ENCODE assay signal across 20 cellular contexts in genomic region chr7:55488804-55489340, GRCh38.
A peak's percentile ranks its signal among the peaks of the same experiment; 100 is the strongest.
DNase-seq lines count a peak whose midpoint lies in the region; ATAC-seq and TF ChIP-seq lines count a peak whose summit lies in the region.
"Had no signal": no experiment of that assay in that cellular context is flagged by ENCODE, and none has a peak within 500 bp of the region (broad histone marks: within the 10 kb centered on the region; RNA-seq: fewer than 3 reads in every experiment).

No MANE protein-coding gene starts in this region.

- no peak overlapping the region for H3K4me3 Mint-ChIP-seq in activated CD4-positive, alpha-beta T cell treated with anti-CD3 and anti-CD28 coated beads, Interleukin-2, amount 10 ng/mL, durations not matched to agents 7 days and 5 days
- no peak overlapping the region for H3K4me3 Mint-ChIP-seq in central memory CD8-positive, alpha-beta T cell
- H3K4me3 Mint-ChIP-seq: activated CD4-positive, alpha-beta memory T cell treated with anti-CD3 and anti-CD28 coated beads, Interleukin-2, amount 10 ng/mL, durations not matched to agents 7 days and 5 days; activated T-cell treated with anti-CD3 and anti-CD28 coated beads, Interleukin-2, amount 50 U/mL, for 72 hours had no signal

- H3K4me1 Mint-ChIP-seq in activated CD4-positive, alpha-beta T cell treated with anti-CD3 and anti-CD28 coated beads, Interleukin-2, amount 10 ng/mL, durations not matched to agents 7 days and 5 days, result peaks cover 51% of the 10 kb centered on the region
- H3K4me1 Mint-ChIP-seq in central memory CD8-positive, alpha-beta T cell, result peaks cover 62% of the 10 kb centered on the region

- H3K4me3 ChIP-seq in sigmoid colon, result no peak overlapping the region
- H3K4me3 ChIP-seq: left lung had no signal

- H3K9me3 Mint-ChIP-seq in activated CD4-positive, alpha-beta T cell treated with anti-CD3 and anti-CD28 coated beads, Interleukin-2, amount 10 ng/mL, durations not matched to agents 7 days and 5 days, result no peaks in the 10 kb centered on the region
- H3K9me3 Mint-ChIP-seq in central memory CD8-positive, alpha-beta T cell, result no peaks in the 10 kb centered on the region
- H3K9me3 Mint-ChIP-seq: activated CD4-positive, alpha-beta memory T cell treated with anti-CD3 and anti-CD28 coated beads, Interleukin-2, amount 10 ng/mL, durations not matched to agents 7 days and 5 days; activated T-cell treated with anti-CD3 and anti-CD28 coated beads, Interleukin-2, amount 50 U/mL, for 72 hours had no signal

- peak overlapping the region; percentile 79 for H3K27ac Mint-ChIP-seq in activated CD4-positive, alpha-beta T cell treated with anti-CD3 and anti-CD28 coated beads, Interleukin-2, amount 10 ng/mL, durations not matched to agents 7 days and 5 days
- peak overlapping the region; percentile 67 for H3K27ac Mint-ChIP-seq in central memory CD8-positive, alpha-beta T cell (ENCODE audit: low read depth)
- H3K27ac Mint-ChIP-seq: activated CD4-positive, alpha-beta memory T cell treated with anti-CD3 and anti-CD28 coated beads, Interleukin-2, amount 10 ng/mL, durations not matched to agents 7 days and 5 days; activated T-cell treated with anti-CD3 and anti-CD28 coated beads, Interleukin-2, amount 50 U/mL, for 72 hours had no signal

- no peaks in the 10 kb centered on the region for H3K27me3 Mint-ChIP-seq in activated CD4-positive, alpha-beta T cell treated with anti-CD3 and anti-CD28 coated beads, Interleukin-2, amount 10 ng/mL, durations not matched to agents 7 days and 5 days
- H3K27me3 Mint-ChIP-seq in central memory CD8-positive, alpha-beta T cell, result no peaks in the 10 kb centered on the region
- H3K27me3 Mint-ChIP-seq: activated CD4-positive, alpha-beta memory T cell treated with anti-CD3 and anti-CD28 coated beads, Interleukin-2, amount 10 ng/mL, durations not matched to agents 7 days and 5 days had no signal

- H3K27ac ChIP-seq in sigmoid colon, result no peak overlapping the region
- H3K27ac ChIP-seq: C4-2B, left lung had no signal

- no peak for TF ChIP-seq CTCF in sigmoid colon (IDR thresholded peaks at IDR 0.05)

- H3K4me1 ChIP-seq in sigmoid colon, result peaks cover 0 to 14% (median 10%) of the 10 kb centered on the region in 4 donors
- H3K4me1 ChIP-seq: left lung had no signal

- no peak for TF ChIP-seq POLR2A in sigmoid colon (IDR thresholded peaks at IDR 0.05)

- WGBS in sigmoid colon, 2 donors, result 95 to 97% methylated on average over 6 of the region's 6 CpGs

- no peak for ATAC-seq in central memory CD8-positive, alpha-beta T cell (replicated peaks; ENCODE audit: extremely low read depth, poor library complexity, severe bottlenecking)
- ATAC-seq in GM21619 (IDR thresholded peaks at IDR 0.05; ENCODE audit: unreplicated experiment), result no peak
- no peak for ATAC-seq in HG02973 (IDR thresholded peaks at IDR 0.05; ENCODE audit: unreplicated experiment)
- ATAC-seq: activated T-cell treated with anti-CD3 and anti-CD28 coated beads, Interleukin-2, amount 50 U/mL, for 72 hours; left lung had no signal

- H3K9me3 ChIP-seq in sigmoid colon, result no peaks in the 10 kb centered on the region
- H3K9me3 ChIP-seq: left lung had no signal

- no peaks in the 10 kb centered on the region for H3K27me3 ChIP-seq in sigmoid colon
- H3K27me3 ChIP-seq: left lung had no signal

- POLR2A ChIA-PET in activated CD4-positive, alpha-beta T cell treated with anti-CD3 and anti-CD28 coated beads, Interleukin-2, amount 10 ng/mL, durations not matched to agents 7 days and 5 days (lab: Charles Lee), result no interaction called here

- H3K36me3 Mint-ChIP-seq in activated CD4-positive, alpha-beta T cell treated with anti-CD3 and anti-CD28 coated beads, Interleukin-2, amount 10 ng/mL, durations not matched to agents 7 days and 5 days (ENCODE audit: low read depth), result peaks cover 66% of the 10 kb centered on the region
- H3K36me3 Mint-ChIP-seq in central memory CD8-positive, alpha-beta T cell (ENCODE audit: insufficient read depth), result peaks cover 32% of the 10 kb centered on the region

- intact Hi-C loops in sigmoid colon (cut with DNase I), result no loop called here

- H3K36me3 ChIP-seq in sigmoid colon, result peaks cover 0 to 57% (median 13%) of the 10 kb centered on the region in 4 donors

- CTCF ChIA-PET in activated CD4-positive, alpha-beta T cell treated with anti-CD3 and anti-CD28 coated beads, Interleukin-2, amount 10 ng/mL, durations not matched to agents 7 days and 5 days (lab: Charles Lee), result interaction anchor here (1.5 to 1.9 kb wide), 2 partner anchors 9 to 30 kb away, joined by 3 to 6 read pairs; no protein-coding TSS in a partner anchor

- TF ChIP-seq EP300 in sigmoid colon (IDR thresholded peaks at IDR 0.05), result no peak

- no peak for DNase-seq in activated CD4-positive, alpha-beta T cell treated with anti-CD3 and anti-CD28 coated beads, Interleukin-2, amount 10 ng/mL, durations not matched to agents 7 days and 5 days
- DNase-seq in activated CD4-positive, alpha-beta T cell treated with anti-CD3 and anti-CD28 coated beads, Interleukin-2, amount 50 U/mL, for 4 hours, result no peak
- DNase-seq in ELF-1 (ENCODE audit: low read depth, low spot score) (peak; percentile 50), sigmoid colon (peak; percentile 46), NCI-H2196 treated with DMSO at 0.1 percent for 48 hours (lab: John Stamatoyannopoulos, UW; ENCODE audit: unreplicated experiment) (no peak)
- no peak for DNase-seq in central memory CD8-positive, alpha-beta T cell (ENCODE audit: low spot score in 2 of 2)
- DNase-seq: activated CD4-positive, alpha-beta memory T cell treated with anti-CD3 and anti-CD28 coated beads, Interleukin-2, amount 10 ng/mL, durations not matched to agents 7 days and 5 days; activated T-cell treated with anti-CD3 and anti-CD28 coated beads, Interleukin-2, amount 50 U/mL, for 72 hours; cortex of kidney; DMS153; GDM1; GOT3; left lung; NCI-H1694 treated with DMSO at 0.1 percent for 48 hours; NCI-H748 treated with DMSO at 0.1 percent for 48 hours; nucleus accumbens; stimulated activated CD4-positive, alpha-beta T cell treated with anti-CD3 and anti-CD28 coated beads, Interleukin-4, amount 100 ng/mL, for 24 hours had no signal

Comparison
In these comparisons a context has a peak if more than half of its experiments do, and no peak if none do; other contexts are left out.
1. DNase-seq: peak in ELF-1 (single experiment) and sigmoid colon (single experiment); none in activated CD4-positive, alpha-beta T cell treated with anti-CD3 and anti-CD28 coated beads, Interleukin-2, amount 10 ng/mL, durations not matched to agents 7 days and 5 days (single experiment), activated CD4-positive, alpha-beta T cell treated with anti-CD3 and anti-CD28 coated beads, Interleukin-2, amount 50 U/mL, for 4 hours (0 of 2), central memory CD8-positive, alpha-beta T cell (0 of 2) and NCI-H2196 treated with DMSO at 0.1 percent for 48 hours (single experiment).